8 cellular contexts compared by ENCODE assay signal in the genomic region with DNA sequence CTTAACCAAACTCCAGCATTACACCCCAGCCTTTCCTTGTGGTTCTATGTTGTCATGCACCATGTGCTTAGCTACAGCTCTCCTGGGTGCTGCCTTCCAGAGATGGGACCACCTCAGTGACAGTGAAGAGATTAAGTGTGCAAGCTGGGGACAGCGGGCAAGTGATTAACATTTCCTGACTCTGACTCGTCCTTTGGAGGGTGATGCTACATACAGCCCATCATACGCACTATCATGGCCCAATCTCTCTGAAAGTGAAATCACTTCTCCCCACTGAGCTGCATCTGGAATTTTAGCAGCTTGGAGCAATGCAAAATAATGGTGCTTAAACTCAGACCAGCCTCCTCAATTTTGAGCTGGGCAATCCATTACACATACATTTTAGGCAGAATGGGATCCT.
DNase-seq lines count a peak whose midpoint lies in the region; ATAC-seq and TF ChIP-seq lines count a peak whose summit lies in the region.
"Not testable (repeated sequence)": the region's sequence is repeated elsewhere in the genome, so short reads cannot be mapped to it uniquely, and the experiment has no call there.

No MANE protein-coding gene starts in this region.

- not testable (repeated sequence) for H3F3A ChIP-seq in DOHH2 (ENCODE audit: control insufficient read depth, insufficient read depth); MM.1S (ENCODE audit: insufficient read depth, low read length)

- peaks cover 18% of the 10 kb centered on the region for H3K4me1 ChIP-seq in DOHH2 (ENCODE audit: control insufficient read depth, low read length)
- H3K4me1 ChIP-seq in MM.1S (ENCODE audit: low read length), result not testable (repeated sequence)

- CTCF ChIA-PET in activated CD4-positive, alpha-beta memory T cell treated with anti-CD3 and anti-CD28 coated beads, Interleukin-2, amount 10 ng/mL, durations not matched to agents 7 days and 5 days (lab: Charles Lee), result not testable (repeated sequence)

- not testable (repeated sequence) for H3K9ac ChIP-seq in MM.1S (ENCODE audit: low read length)

- H3K36me3 Mint-ChIP-seq in activated CD4-positive, alpha-beta memory T cell treated with anti-CD3 and anti-CD28 coated beads, Interleukin-2, amount 10 ng/mL, durations not matched to agents 7 days and 5 days (ENCODE audit: low read depth); activated T-cell treated with anti-CD3 and anti-CD28 coated beads, Interleukin-2, amount 50 U/mL, for 72 hours (ENCODE audit: insufficient read depth in 2 of 2); central memory CD8-positive, alpha-beta T cell (ENCODE audit: insufficient read depth); stimulated activated naive B cell treated with anti-CD40 and anti-IgM and Interleukin-4, amounts not matched to agents 10 μg/mL and 1 μg/mL and 100 μg/mL, for 72 hours: not testable (repeated sequence)

- not testable (repeated sequence) for H2AFZ ChIP-seq in MM.1S (ENCODE audit: low read length)

- not testable (repeated sequence) for H3K9me3 ChIP-seq in DOHH2 (ENCODE audit: control insufficient read depth, insufficient read depth, low read length); MM.1S (replicated peaks; ENCODE audit: insufficient read depth, low read length)

- H3K9me2 ChIP-seq in DOHH2 (replicated peaks; ENCODE audit: control insufficient read depth, low read length); MM.1S (replicated peaks; ENCODE audit: insufficient read depth, low read length): not testable (repeated sequence)

- not testable (repeated sequence) for H3K27me3 Mint-ChIP-seq in activated CD4-positive, alpha-beta memory T cell treated with anti-CD3 and anti-CD28 coated beads, Interleukin-2, amount 10 ng/mL, durations not matched to agents 7 days and 5 days; activated T-cell treated with anti-CD3 and anti-CD28 coated beads, Interleukin-2, amount 50 U/mL, for 72 hours (ENCODE audit: low read depth); central memory CD8-positive, alpha-beta T cell; stimulated activated naive B cell treated with anti-CD40 and anti-IgM and Interleukin-4, amounts not matched to agents 10 μg/mL and 1 μg/mL and 100 μg/mL, for 72 hours

- not testable (repeated sequence) for H3K36me3 ChIP-seq in DOHH2 (ENCODE audit: control insufficient read depth, low read length); MM.1S (replicated peaks; ENCODE audit: insufficient read depth, low read length)

- H3K79me2 ChIP-seq in DOHH2 (ENCODE audit: control insufficient read depth, low read length); MM.1S (ENCODE audit: low read length): not testable (repeated sequence)

- peak overlapping the region; percentile 35; the same call in 1 of the 2 replicates for H3K4me3 ChIP-seq in DOHH2 (ENCODE audit: low read length)
- H3K4me3 ChIP-seq in MM.1S (ENCODE audit: low read length), result not testable (repeated sequence)

- H3K4me3 Mint-ChIP-seq in activated CD4-positive, alpha-beta memory T cell treated with anti-CD3 and anti-CD28 coated beads, Interleukin-2, amount 10 ng/mL, durations not matched to agents 7 days and 5 days; central memory CD8-positive, alpha-beta T cell; stimulated activated naive B cell treated with anti-CD40 and anti-IgM and Interleukin-4, amounts not matched to agents 10 μg/mL and 1 μg/mL and 100 μg/mL, for 72 hours: not testable (repeated sequence)
- peak overlapping the region in 1 of 2 donors; percentile 52 for H3K4me3 Mint-ChIP-seq in activated T-cell treated with anti-CD3 and anti-CD28 coated beads, Interleukin-2, amount 50 U/mL, for 72 hours

- H3K27me3 ChIP-seq in DOHH2 (ENCODE audit: control insufficient read depth, low read length); MM.1S (replicated peaks; ENCODE audit: insufficient read depth, low read length): not testable (repeated sequence)

- 0 out of 2 replicates have a peak overlapping the region, but pooled peaks have one; percentile 35 for H3K27ac ChIP-seq in DOHH2 (ENCODE audit: low read depth, low read length)
- not testable (repeated sequence) for H3K27ac ChIP-seq in MM.1S (ENCODE audit: low read length)

- peak overlapping the region; percentile 47 for H3K4me2 ChIP-seq in DOHH2 (ENCODE audit: low read length)
- H3K4me2 ChIP-seq in MM.1S (ENCODE audit: low read depth, low read length), result peak overlapping the region; percentile 21; the same call in 1 of the 2 replicates

- peaks cover 17% of the 10 kb centered on the region for H3K4me1 Mint-ChIP-seq in activated CD4-positive, alpha-beta memory T cell treated with anti-CD3 and anti-CD28 coated beads, Interleukin-2, amount 10 ng/mL, durations not matched to agents 7 days and 5 days
- H3K4me1 Mint-ChIP-seq in activated T-cell treated with anti-CD3 and anti-CD28 coated beads, Interleukin-2, amount 50 U/mL, for 72 hours (ENCODE audit: low read depth), result peaks cover 20% of the 10 kb centered on the region
- not testable (repeated sequence) for H3K4me1 Mint-ChIP-seq in central memory CD8-positive, alpha-beta T cell
- H3K4me1 Mint-ChIP-seq in stimulated activated naive B cell treated with anti-CD40 and anti-IgM and Interleukin-4, amounts not matched to agents 10 μg/mL and 1 μg/mL and 100 μg/mL, for 72 hours, result peaks cover 10 to 11% of the 10 kb centered on the region in 2 donors

- TF ChIP-seq CTCF in DOHH2 (IDR thresholded peaks at IDR 0.05; ENCODE audit: low read depth, low read length, poor library complexity, severe bottlenecking); MM.1S (IDR thresholded peaks at IDR 0.05; ENCODE audit: low read length): not testable (repeated sequence)

- H3K27ac Mint-ChIP-seq in activated CD4-positive, alpha-beta memory T cell treated with anti-CD3 and anti-CD28 coated beads, Interleukin-2, amount 10 ng/mL, durations not matched to agents 7 days and 5 days, result peak overlapping the region; percentile 26
- H3K27ac Mint-ChIP-seq in activated T-cell treated with anti-CD3 and anti-CD28 coated beads, Interleukin-2, amount 50 U/mL, for 72 hours, result peak overlapping the region; percentile 54
- not testable (repeated sequence) for H3K27ac Mint-ChIP-seq in central memory CD8-positive, alpha-beta T cell (ENCODE audit: low read depth); stimulated activated naive B cell treated with anti-CD40 and anti-IgM and Interleukin-4, amounts not matched to agents 10 μg/mL and 1 μg/mL and 100 μg/mL, for 72 hours

- peak; percentile 37 to 39 for ATAC-seq in activated CD4-positive, CD25-positive, alpha-beta regulatory T cell treated with anti-CD3 and anti-CD28 coated beads, Interleukin-2, amount 50 U/mL, for 24 hours
- ATAC-seq in activated T-cell treated with anti-CD3 and anti-CD28 coated beads, Interleukin-2, amount 50 U/mL, for 72 hours (replicated peaks in 1 of 2), result peak; percentile 20 to 49
- peak; percentile 31 for ATAC-seq in central memory CD8-positive, alpha-beta T cell (replicated peaks; ENCODE audit: extremely low read depth, poor library complexity, severe bottlenecking)
- peak; percentile 16 to 20 for ATAC-seq in stimulated activated naive B cell treated with anti-CD40 and anti-IgM and Interleukin-4, amounts not matched to agents 10 μg/mL and 1 μg/mL and 100 μg/mL, for 72 hours (replicated peaks)

- not testable (repeated sequence) for H4K20me1 ChIP-seq in DOHH2 (ENCODE audit: control insufficient read depth, insufficient read depth, low read depth, low read length); MM.1S (ENCODE audit: insufficient read depth, low read length)

- H3K9me3 Mint-ChIP-seq in activated CD4-positive, alpha-beta memory T cell treated with anti-CD3 and anti-CD28 coated beads, Interleukin-2, amount 10 ng/mL, durations not matched to agents 7 days and 5 days; activated T-cell treated with anti-CD3 and anti-CD28 coated beads, Interleukin-2, amount 50 U/mL, for 72 hours; central memory CD8-positive, alpha-beta T cell; stimulated activated naive B cell treated with anti-CD40 and anti-IgM and Interleukin-4, amounts not matched to agents 10 μg/mL and 1 μg/mL and 100 μg/mL, for 72 hours: not testable (repeated sequence)

- DNase-seq in MM.1S; activated CD4-positive, alpha-beta memory T cell treated with anti-CD3 and anti-CD28 coated beads, Interleukin-2, amount 10 ng/mL, durations not matched to agents 7 days and 5 days; activated T-cell treated with anti-CD3 and anti-CD28 coated beads, Interleukin-2, amount 50 U/mL, for 72 hours; central memory CD8-positive, alpha-beta T cell (ENCODE audit: low spot score in 2 of 2); stimulated activated naive B cell treated with anti-CD40 and anti-IgM and Interleukin-4, amounts not matched to agents 10 μg/mL and 1 μg/mL and 100 μg/mL, for 72 hours: not testable (repeated sequence)
- DNase-seq in activated naive CD4-positive, alpha-beta T cell treated with anti-CD3 and anti-CD28 coated beads, Interleukin-2, amount 50 U/mL, for 16 hours, result peak; percentile 27

- POLR2A ChIA-PET in activated CD4-positive, alpha-beta memory T cell treated with anti-CD3 and anti-CD28 coated beads, Interleukin-2, amount 10 ng/mL, durations not matched to agents 7 days and 5 days (lab: Charles Lee), result not testable (repeated sequence)
